ENCODE assay signal across 12 cellular contexts in genomic region chr1:37482796-37483744, GRCh38. TPM values are rescaled to one million over a fixed set of nuclear protein-coding genes. Genes with fewer than 3 reads are reported as not detected.
A peak's percentile ranks its signal among the peaks of the same experiment; 100 is the strongest.
DNase-seq lines count a peak whose midpoint lies in the region; ATAC-seq and TF ChIP-seq lines count a peak whose summit lies in the region.
"Had no signal": no experiment of that assay in that cellular context is flagged by ENCODE, and none has a peak within 500 bp of the region (broad histone marks: within the 10 kb centered on the region; RNA-seq: fewer than 3 reads in every experiment).

No MANE protein-coding gene starts in this region.

- ATAC-seq in body of pancreas (no peak), GM18502 (IDR thresholded peaks at IDR 0.05; ENCODE audit: poor library complexity, unreplicated experiment) (no peak)

- POLR2A ChIA-PET in AG04450 (lab: Yijun Ruan, JAX): no interaction called here

- H3K4me2 ChIP-seq in osteoblast (ENCODE audit: insufficient read depth, low read length): no peak overlapping the region

- peaks cover 40% of the 10 kb centered on the region for H3K79me2 ChIP-seq in osteoblast (ENCODE audit: insufficient read depth, low read length)

- WGBS in body of pancreas, 2 donors: 92% methylated on average over 9 to 26 of the region's 29 CpGs

- H3K9me3 ChIP-seq in AG04450 (ENCODE audit: control insufficient read depth, insufficient read depth, low read length) (no peaks in the 10 kb centered on the region), body of pancreas (no peaks in the 10 kb centered on the region), osteoblast (ENCODE audit: low read depth, low read length) (no peaks in the 10 kb centered on the region)
- H3K9me3 ChIP-seq: colonic mucosa had no signal

- CTCF ChIA-PET in AG04450 (lab: Charles Lee): no interaction called here

- H3K4me3 ChIP-seq in AG04450 (ENCODE audit: low read depth, low read length): no peak overlapping the region
- no peak overlapping the region for H3K4me3 ChIP-seq in H7 (ENCODE audit: insufficient read depth, low read depth, low read length)
- H3K4me3 ChIP-seq in body of pancreas: no peak overlapping the region
- no peak overlapping the region for H3K4me3 ChIP-seq in osteoblast (ENCODE audit: insufficient read depth, low read length)
- H3K4me3 ChIP-seq: colonic mucosa had no signal

- no peak overlapping the region for H2AFZ ChIP-seq in osteoblast (ENCODE audit: low read length)

- intact Hi-C loops in body of pancreas (cut with DNase I): no loop called here

- no peak for TF ChIP-seq POLR2A in body of pancreas (IDR thresholded peaks at IDR 0.05)

- H3K36me3 ChIP-seq in H7 (replicated peaks; ENCODE audit: control insufficient read depth, insufficient read depth, low read length): peaks cover 26% of the 10 kb centered on the region
- H3K36me3 ChIP-seq in body of pancreas (replicated peaks in 1 of 2; ENCODE audit: insufficient read depth in 1 of 2, low read depth in 2 of 2): peaks cover 21 to 26% of the 10 kb centered on the region in 2 donors
- H3K36me3 ChIP-seq in osteoblast (ENCODE audit: insufficient read depth, low read length): peaks cover 58% of the 10 kb centered on the region

- no peak for DNase-seq in AG04450 (ENCODE audit: low read depth, low spot score)
- DNase-seq in H7: peak; percentile 47
- no peak for DNase-seq in body of pancreas
- peak; percentile 80 for DNase-seq in osteoblast (ENCODE audit: insufficient read length, low spot score, missing footprints)
- DNase-seq in G401 (ENCODE audit: low spot score): no peak
- DNase-seq in stimulated activated CD4-positive, alpha-beta T cell treated with anti-CD3 and anti-CD28 coated beads, Interleukin-4, amount 100 ng/mL, for 1 hour: no peak
- DNase-seq in KBM-7: no peak
- DNase-seq: activated gamma-delta T cell treated with Interleukin-2 at 50 U/mL for 16 hours, colonic mucosa, COR-L47, NCI-H1048 had no signal

- TF ChIP-seq CTCF in AG04450 (IDR thresholded peaks at IDR 0.05; ENCODE audit: low read depth, low read length): no peak
- no peak for TF ChIP-seq CTCF in body of pancreas (IDR thresholded peaks at IDR 0.05)
- TF ChIP-seq CTCF in osteoblast (IDR thresholded peaks at IDR 0.05; ENCODE audit: extremely low read depth, low read depth, low read length): no peak

- no peaks in the 10 kb centered on the region for H3K27me3 ChIP-seq in AG04450 (ENCODE audit: control insufficient read depth, insufficient read depth, low read length)
- H3K27me3 ChIP-seq in H7 (ENCODE audit: control insufficient read depth, insufficient read depth, low read length): no peaks in the 10 kb centered on the region
- no peaks in the 10 kb centered on the region for H3K27me3 ChIP-seq in body of pancreas
- no peaks in the 10 kb centered on the region for H3K27me3 ChIP-seq in osteoblast (ENCODE audit: insufficient read depth, low read length)
- H3K27me3 ChIP-seq: colonic mucosa had no signal

- in situ Hi-C loops in G401 (cut with HindIII; ENCODE audit: low sequenced_read_pairs) (no loop called here), KBM-7 (cut with MboI; ENCODE audit: low pct_unique_long_range_greater_than_20kb, low sequenced_read_pairs) (no loop called here)

- H3K27ac ChIP-seq in AG04450 (ENCODE audit: low read depth, low read length): peak overlapping the region; percentile 31
- H3K27ac ChIP-seq in body of pancreas: peak overlapping the region; percentile 76 to 97 (median 78)
- H3K27ac ChIP-seq in osteoblast (ENCODE audit: low read depth, low read length): no peak overlapping the region

- H3K4me1 ChIP-seq in body of pancreas (peaks cover 86% of the 10 kb centered on the region), osteoblast (ENCODE audit: insufficient read depth, low read length) (peaks cover 51% of the 10 kb centered on the region)

- H4K20me1 ChIP-seq in osteoblast (ENCODE audit: insufficient read depth, low read length): peaks cover 3% of the 10 kb centered on the region

RNA-seq across cellular contexts. Expression of gene ZC3H12A, which starts 8.7 kb away (rescaled TPM):
- 4.3 and 6.4 TPM in 2 replicates for polyA plus RNA-seq in AG04450 (2011; rRNA removed)
- polyA minus RNA-seq in AG04450 (2011; rRNA and poly(A)+ RNA removed): 7.2 and 13.7 TPM in 2 replicates
- 11.0 and 12.3 TPM in 2 replicates for total RNA-seq in H7 (2014; rRNA removed; shearing (Covaris generic))
- total RNA-seq in body of pancreas (10 to 100 TPM; 12.2 to 31.6 TPM), osteoblast (11.5 and 13.0 TPM in 2 replicates)
- total RNA-seq in G401 (2014; rRNA removed; shearing (Covaris generic)): 2.6 and 3.3 TPM in 2 replicates

RNA-seq across cellular contexts. Expression of gene MEAF6, which starts 31.5 kb away (rescaled TPM):
- 59.6 and 69.6 TPM in 2 replicates for polyA plus RNA-seq in AG04450 (2011; rRNA removed)
- polyA minus RNA-seq in AG04450 (2011; rRNA and poly(A)+ RNA removed): 18.2 and 24.1 TPM in 2 replicates
- total RNA-seq in H7 (2014; rRNA removed; shearing (Covaris generic)): 65.4 and 71.3 TPM in 2 replicates
- total RNA-seq in body of pancreas: 10 to 100 TPM; 36.3 to 43.5 TPM
- total RNA-seq in osteoblast: 62.8 and 64.1 TPM in 2 replicates
- total RNA-seq in G401 (2014; rRNA removed; shearing (Covaris generic)): 44.4 and 62.8 TPM in 2 replicates

Comparison
In these comparisons a context has a peak if more than half of its experiments do, and no peak if none do; other contexts are left out.
1. DNase-seq: peak in H7 (single experiment) and osteoblast (single experiment); none in AG04450 (single experiment), body of pancreas (0 of 4), G401 (single experiment), stimulated activated CD4-positive, alpha-beta T cell treated with anti-CD3 and anti-CD28 coated beads, Interleukin-4, amount 100 ng/mL, for 1 hour (single experiment) and KBM-7 (single experiment).